Comparison of ENCODE assay signal across 34 cellular contexts in genomic region chr10:108352771-108353170, GRCh38.
"Had no signal": no experiment of that assay in that cellular context is flagged by ENCODE, and none has a peak within 500 bp of the region (broad histone marks: within the 10 kb centered on the region; RNA-seq: fewer than 3 reads in every experiment).

No MANE protein-coding gene starts in this region.

- ATAC-seq: activated CD4-positive, alpha-beta T cell treated with anti-CD3 and anti-CD28 coated beads for 36 hours; activated CD8-positive, alpha-beta memory T cell treated with anti-CD3 and anti-CD28 coated beads, Interleukin-2, amount 10 ng/mL, durations not matched to agents 7 days and 5 days; activated CD8-positive, alpha-beta T cell treated with anti-CD3 and anti-CD28 coated beads, Interleukin-2, amount 10 ng/mL, durations not matched to agents 7 days and 5 days; activated naive CD8-positive, alpha-beta T cell treated with anti-CD3 and anti-CD28 coated beads, Interleukin-2, amount 50 U/mL, for 24 hours; T-helper 17 cell had no signal

- H3K4me1 Mint-ChIP-seq: activated CD4-positive, alpha-beta T cell treated with anti-CD3 and anti-CD28 coated beads for 36 hours; activated CD4-positive, alpha-beta T cell treated with anti-CD3 and anti-CD28 coated beads, Interleukin-2, amount 10 ng/mL, durations not matched to agents 24 days and 14 days; activated CD8-positive, alpha-beta memory T cell treated with anti-CD3 and anti-CD28 coated beads, Interleukin-2, amount 10 ng/mL, durations not matched to agents 7 days and 5 days; activated naive CD4-positive, alpha-beta T cell treated with anti-CD3 and anti-CD28 coated beads, Interleukin-2, amount 50 U/mL, for 24 hours; activated naive CD8-positive, alpha-beta T cell treated with anti-CD3 and anti-CD28 coated beads for 36 hours; activated naive CD8-positive, alpha-beta T cell treated with anti-CD3 and anti-CD28 coated beads, Interleukin-2, amount 50 U/mL, for 24 hours; brain; T-helper 17 cell had no signal

- H3K27me3 ChIP-seq: adrenal gland, breast epithelium, cardiac muscle cell, colonic mucosa, esophagus muscularis mucosa had no signal

- H3K36me3 ChIP-seq: adrenal gland, breast epithelium, cardiac muscle cell, colonic mucosa, esophagus muscularis mucosa had no signal

- H3K4me3 ChIP-seq: adrenal gland, breast epithelium, cardiac muscle cell, colonic mucosa, esophagus muscularis mucosa had no signal

- H3K27ac Mint-ChIP-seq: activated CD4-positive, alpha-beta memory T cell treated with anti-CD3 and anti-CD28 coated beads for 36 hours; activated CD4-positive, alpha-beta T cell treated with anti-CD3 and anti-CD28 coated beads for 36 hours; activated CD4-positive, alpha-beta T cell treated with anti-CD3 and anti-CD28 coated beads, Interleukin-2, amount 10 ng/mL, durations not matched to agents 24 days and 14 days; activated CD8-positive, alpha-beta memory T cell treated with anti-CD3 and anti-CD28 coated beads, Interleukin-2, amount 10 ng/mL, durations not matched to agents 7 days and 5 days; activated CD8-positive, alpha-beta T cell treated with anti-CD3 and anti-CD28 coated beads, Interleukin-2, amount 10 ng/mL, durations not matched to agents 7 days and 5 days; activated naive CD4-positive, alpha-beta T cell treated with anti-CD3 and anti-CD28 coated beads for 36 hours; activated naive CD4-positive, alpha-beta T cell treated with anti-CD3 and anti-CD28 coated beads, Interleukin-2, amount 50 U/mL, for 24 hours; activated naive CD8-positive, alpha-beta T cell treated with anti-CD3 and anti-CD28 coated beads for 36 hours; activated naive CD8-positive, alpha-beta T cell treated with anti-CD3 and anti-CD28 coated beads, Interleukin-2, amount 50 U/mL, for 24 hours; activated T-helper 1 cell treated with anti-CD3 and anti-CD28 coated beads, Interleukin-12 subunit alpha, Interleukin-12 subunit beta, Interleukin-2, Interleukin-4 antibody, amounts not matched to agents 30 ng/mL and 10 ng/mL and 1 ng/mL, durations not matched to agents 14 hours and 24 hours and 36 hours; activated T-helper 2 cell treated with anti-CD3 and anti-CD28 coated beads, Interferon-gamma antibody, Interleukin-2, Interleukin-4, amounts not matched to agents 10 μg/mL and 5 μg/mL and 100 μg/mL, durations not matched to agents 14 hours and 24 hours and 36 hours; brain; T-helper 17 cell; T-helper 2 cell treated with Interferon-gamma antibody and Interleukin-4, amounts not matched to agents 5 μg/mL and 100 μg/mL, for 36 hours had no signal

- DNase-seq: activated CD4-positive, alpha-beta memory T cell treated with anti-CD3 and anti-CD28 coated beads for 36 hours; activated CD4-positive, alpha-beta T cell treated with anti-CD3 and anti-CD28 coated beads for 36 hours; activated CD4-positive, alpha-beta T cell treated with anti-CD3 and anti-CD28 coated beads, Interleukin-2, amount 10 ng/mL, durations not matched to agents 24 days and 14 days; activated CD4-positive, CD25-positive, alpha-beta regulatory T cell; activated CD4-positive, CD25-positive, alpha-beta regulatory T cell treated with anti-CD3 and anti-CD28 coated beads, Interleukin-2, amount 50 U/mL, for 72 hours; activated CD8-positive, alpha-beta memory T cell treated with anti-CD3 and anti-CD28 coated beads, Interleukin-2, amount 10 ng/mL, durations not matched to agents 7 days and 5 days; activated CD8-positive, alpha-beta memory T cell treated with anti-CD3 and anti-CD28 coated beads, Interleukin-2, amount 50 U/mL, for 4 hours; activated CD8-positive, alpha-beta T cell treated with anti-CD3 and anti-CD28 coated beads, Interleukin-2, amount 10 ng/mL, durations not matched to agents 7 days and 5 days; activated effector memory CD4-positive, alpha-beta T cell treated with anti-CD3 and anti-CD28 coated beads, Interleukin-2, amount 50 U/mL, for 16 hours; activated naive CD4-positive, alpha-beta T cell treated with anti-CD3 and anti-CD28 coated beads for 36 hours; activated naive CD8-positive, alpha-beta T cell treated with anti-CD3 and anti-CD28 coated beads for 36 hours; activated naive CD8-positive, alpha-beta T cell treated with anti-CD3 and anti-CD28 coated beads, Interleukin-2, amount 50 U/mL, for 24 hours; activated T-cell treated with anti-CD3 and anti-CD28 coated beads, Interleukin-2, amount 50 U/mL, for 1 hour; activated T-cell treated with anti-CD3 and anti-CD28 coated beads, Interleukin-2, amount 50 U/mL, for 48 hours; adrenal gland; amygdala; aorta; central memory CD4-positive, alpha-beta T cell; cerebellar nuclear complex; colonic mucosa; effector CD8-positive, alpha-beta T cell; foreskin melanocyte; head of caudate nucleus; hippocampal formation; T-helper 17 cell; T1000 had no signal

- H3K36me3 Mint-ChIP-seq: activated CD4-positive, alpha-beta memory T cell treated with anti-CD3 and anti-CD28 coated beads for 36 hours; activated CD8-positive, alpha-beta memory T cell treated with anti-CD3 and anti-CD28 coated beads, Interleukin-2, amount 10 ng/mL, durations not matched to agents 7 days and 5 days; activated naive CD4-positive, alpha-beta T cell treated with anti-CD3 and anti-CD28 coated beads, Interleukin-2, amount 50 U/mL, for 24 hours; activated naive CD8-positive, alpha-beta T cell treated with anti-CD3 and anti-CD28 coated beads for 36 hours; brain had no signal

- H3K9me3 ChIP-seq: adrenal gland, breast epithelium, colonic mucosa, esophagus muscularis mucosa had no signal

- H3K27ac ChIP-seq: adrenal gland, breast epithelium, cardiac muscle cell, colonic mucosa, esophagus muscularis mucosa had no signal

- H3K4me1 ChIP-seq: adrenal gland, breast epithelium, colonic mucosa, esophagus muscularis mucosa had no signal

- H3K27me3 Mint-ChIP-seq: activated CD4-positive, alpha-beta memory T cell treated with anti-CD3 and anti-CD28 coated beads for 36 hours; activated CD4-positive, alpha-beta T cell treated with anti-CD3 and anti-CD28 coated beads for 36 hours; activated CD4-positive, alpha-beta T cell treated with anti-CD3 and anti-CD28 coated beads, Interleukin-2, amount 10 ng/mL, durations not matched to agents 24 days and 14 days; activated CD8-positive, alpha-beta memory T cell treated with anti-CD3 and anti-CD28 coated beads, Interleukin-2, amount 10 ng/mL, durations not matched to agents 7 days and 5 days; activated naive CD4-positive, alpha-beta T cell treated with anti-CD3 and anti-CD28 coated beads, Interleukin-2, amount 50 U/mL, for 24 hours; activated naive CD8-positive, alpha-beta T cell treated with anti-CD3 and anti-CD28 coated beads for 36 hours; activated naive CD8-positive, alpha-beta T cell treated with anti-CD3 and anti-CD28 coated beads, Interleukin-2, amount 50 U/mL, for 24 hours; brain; T-helper 17 cell had no signal

- H3K4me3 Mint-ChIP-seq: activated CD4-positive, alpha-beta memory T cell treated with anti-CD3 and anti-CD28 coated beads for 36 hours; activated CD4-positive, alpha-beta T cell treated with anti-CD3 and anti-CD28 coated beads for 36 hours; activated CD4-positive, alpha-beta T cell treated with anti-CD3 and anti-CD28 coated beads, Interleukin-2, amount 10 ng/mL, durations not matched to agents 24 days and 14 days; activated CD8-positive, alpha-beta memory T cell treated with anti-CD3 and anti-CD28 coated beads, Interleukin-2, amount 10 ng/mL, durations not matched to agents 7 days and 5 days; activated CD8-positive, alpha-beta T cell treated with anti-CD3 and anti-CD28 coated beads, Interleukin-2, amount 10 ng/mL, durations not matched to agents 7 days and 5 days; activated naive CD4-positive, alpha-beta T cell treated with anti-CD3 and anti-CD28 coated beads for 36 hours; activated naive CD4-positive, alpha-beta T cell treated with anti-CD3 and anti-CD28 coated beads, Interleukin-2, amount 50 U/mL, for 24 hours; activated naive CD8-positive, alpha-beta T cell treated with anti-CD3 and anti-CD28 coated beads for 36 hours; activated naive CD8-positive, alpha-beta T cell treated with anti-CD3 and anti-CD28 coated beads, Interleukin-2, amount 50 U/mL, for 24 hours; activated T-helper 1 cell treated with anti-CD3 and anti-CD28 coated beads, Interleukin-12 subunit alpha, Interleukin-12 subunit beta, Interleukin-2, Interleukin-4 antibody, amounts not matched to agents 30 ng/mL and 10 ng/mL and 1 ng/mL, durations not matched to agents 14 hours and 24 hours and 36 hours; brain; T-helper 17 cell; T-helper 2 cell treated with Interferon-gamma antibody and Interleukin-4, amounts not matched to agents 5 μg/mL and 100 μg/mL, for 36 hours had no signal
